Comparison of ENCODE assay signal across 8 cellular contexts in the genomic region with DNA sequence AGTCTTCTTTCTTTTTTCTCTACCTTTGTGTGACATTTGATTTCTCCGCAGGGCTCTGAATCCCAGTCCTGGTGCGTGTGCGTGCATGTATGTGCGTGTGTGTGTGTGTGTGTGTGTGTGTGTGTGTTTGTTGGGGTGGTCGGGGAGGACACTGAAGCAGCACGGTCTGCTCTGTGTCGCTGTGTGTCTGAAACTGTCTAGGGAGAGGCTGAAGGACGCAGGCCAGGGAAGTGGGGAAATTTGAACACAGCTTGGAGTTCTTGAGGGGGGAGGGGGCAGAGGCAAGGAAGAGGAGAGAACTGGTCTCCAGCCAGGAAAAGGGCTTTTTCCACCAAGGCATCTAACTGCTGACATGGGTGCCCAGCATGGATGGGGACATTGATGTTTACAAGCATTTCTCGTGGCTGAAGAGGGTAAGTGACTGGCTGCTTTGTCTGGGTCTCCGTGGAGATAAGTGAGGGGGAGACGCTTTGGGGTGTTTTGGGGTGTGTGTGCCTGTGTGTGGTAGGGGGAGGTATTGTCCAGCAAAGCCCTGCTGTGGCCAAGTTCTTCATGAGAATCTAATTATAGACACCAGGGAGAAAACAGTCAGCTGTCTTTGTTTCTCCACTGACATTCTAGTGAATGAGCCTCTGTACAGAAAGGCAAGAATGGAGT.
DNase-seq lines count a peak whose midpoint lies in the region.

No MANE protein-coding gene starts in this region.

- peaks cover 0 to 9% (median 9%) of the 10 kb centered on the region in 3 donors for H3K27me3 Mint-ChIP-seq in immature natural killer cell (ENCODE audit: low read depth in 3 of 3)

- H3K9me3 Mint-ChIP-seq in immature natural killer cell, result no peaks in the 10 kb centered on the region

- peak overlapping the region; percentile 11 to 75 (median 40) for H3K4me3 Mint-ChIP-seq in immature natural killer cell

- H3K4me1 Mint-ChIP-seq in immature natural killer cell, result peaks cover 20 to 39% of the 10 kb centered on the region in 2 donors

- H3K36me3 Mint-ChIP-seq in immature natural killer cell, result peaks cover 0 to 9% (median 3%) of the 10 kb centered on the region in 3 donors

- in situ Hi-C loops in G401 (cut with HindIII; ENCODE audit: low sequenced_read_pairs), result no loop called here

- H3K27ac Mint-ChIP-seq in immature natural killer cell, result peak overlapping the region in 3 of 6 donors; percentile 20 to 46 (median 41)

- DNase-seq in G401 (ENCODE audit: low spot score) (peak; percentile 17), amygdala (lab: John Stamatoyannopoulos, UW) (peak in 53 of 56 donors; percentile 30 to 91 (median 75)), immature natural killer cell (no peak), skeletal muscle cell (ENCODE audit: low read depth) (no peak), NCI-H524 (lab: John Stamatoyannopoulos, UW) (no peak), NOMO-1 treated with dmso at 0.1 percent for 144 hours (lab: John Stamatoyannopoulos, UW; ENCODE audit: unreplicated experiment) (no peak), 8988T (no peak)
- no peak for DNase-seq in stimulated activated CD4-positive, alpha-beta T cell treated with anti-CD3 and anti-CD28 coated beads, Interleukin-4, amount 100 ng/mL, for 4 hours

- peak overlapping the region; percentile 13 for H3K4me3 ChIP-seq in skeletal muscle cell (ENCODE audit: low read depth, low read length)

Comparison
In these comparisons a context has a peak if more than half of its experiments do, and no peak if none do; other contexts are left out.
1. DNase-seq: peak in G401 (single experiment) and amygdala (53 of 56); none in immature natural killer cell (0 of 3), skeletal muscle cell (single experiment), stimulated activated CD4-positive, alpha-beta T cell treated with anti-CD3 and anti-CD28 coated beads, Interleukin-4, amount 100 ng/mL, for 4 hours (0 of 2), NCI-H524 (0 of 2), NOMO-1 treated with dmso at 0.1 percent for 144 hours (single experiment) and 8988T (single experiment).